Comparison of ENCODE assay signal across 13 cellular contexts in the genomic region with DNA sequence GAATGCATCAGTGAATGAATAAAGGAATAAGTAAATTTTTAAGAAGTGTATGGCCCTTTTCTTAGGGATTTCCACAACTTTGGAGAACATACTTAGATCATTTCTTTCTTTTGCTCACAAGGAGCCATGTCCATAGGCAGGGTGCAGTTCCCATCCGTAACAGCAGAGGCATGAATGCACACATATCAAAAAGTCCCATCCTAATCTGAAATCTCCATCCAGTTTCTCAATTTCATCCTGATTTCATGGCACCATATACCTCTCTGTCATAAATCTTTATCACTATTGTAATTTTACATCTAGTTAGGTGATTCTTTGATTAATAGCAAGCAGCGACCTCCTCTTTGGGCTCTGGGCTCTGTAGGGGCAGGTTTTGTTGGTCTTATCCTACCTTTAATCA.
DNase-seq lines count a peak whose midpoint lies in the region; ATAC-seq and TF ChIP-seq lines count a peak whose summit lies in the region.
"Had no signal": no experiment of that assay in that cellular context is flagged by ENCODE, and none has a peak within 500 bp of the region (broad histone marks: within the 10 kb centered on the region; RNA-seq: fewer than 3 reads in every experiment).

No MANE protein-coding gene starts in this region.

- H3K27me3 ChIP-seq in cardiac muscle cell: peaks cover 12% of the 10 kb centered on the region
- peaks cover 9% of the 10 kb centered on the region for H3K27me3 ChIP-seq in right cardiac atrium (ENCODE audit: control insufficient read depth, insufficient read depth)
- H3K27me3 ChIP-seq: BLaER1 had no signal

- H3K27me3 Mint-ChIP-seq in stimulated activated naive CD8-positive, alpha-beta T cell treated with anti-CD3 and anti-CD28 coated beads, Interleukin-15, amount 100 ng/mL, for 72 hours: peaks cover 51% of the 10 kb centered on the region

- TF ChIP-seq CTCF in cardiac muscle cell (IDR thresholded peaks at IDR 0.05; ENCODE audit: low read depth, low read length): peak; percentile 30
- TF ChIP-seq CTCF in RWPE1 (conservative IDR thresholded peaks at IDR 0.05; ENCODE audit: low read depth): peak; percentile 26; the same call in 1 of the 2 replicates
- TF ChIP-seq CTCF in foreskin fibroblast (IDR thresholded peaks at IDR 0.05; ENCODE audit: low read depth, low read length): peak; percentile 5

- CTCF ChIA-PET in RWPE1 (lab: Yijun Ruan, JAX): no interaction called here

- no peak overlapping the region for H3K27ac Mint-ChIP-seq in stimulated activated naive CD8-positive, alpha-beta T cell treated with anti-CD3 and anti-CD28 coated beads, Interleukin-15, amount 100 ng/mL, for 72 hours

- H3K27ac ChIP-seq in cardiac muscle cell (no peak overlapping the region), right cardiac atrium (ENCODE audit: low read length) (no peak overlapping the region), RWPE1 (no peak overlapping the region)
- H3K27ac ChIP-seq: BLaER1, epithelial cell of prostate had no signal

- H3K4me1 ChIP-seq in cardiac muscle cell (ENCODE audit: low read depth): no peaks in the 10 kb centered on the region
- no peaks in the 10 kb centered on the region for H3K4me1 ChIP-seq in right cardiac atrium (ENCODE audit: control insufficient read depth, insufficient read depth, low read length)

- H3K4me3 Mint-ChIP-seq in stimulated activated naive CD8-positive, alpha-beta T cell treated with anti-CD3 and anti-CD28 coated beads, Interleukin-15, amount 100 ng/mL, for 72 hours: no peak overlapping the region

- H3K36me3 ChIP-seq in cardiac muscle cell: no peaks in the 10 kb centered on the region
- H3K36me3 ChIP-seq: BLaER1 had no signal

- H3K9me3 Mint-ChIP-seq in stimulated activated naive CD8-positive, alpha-beta T cell treated with anti-CD3 and anti-CD28 coated beads, Interleukin-15, amount 100 ng/mL, for 72 hours: no peaks in the 10 kb centered on the region

- intact Hi-C loops in right cardiac atrium (cut with DNase I): no loop called here

- POLR2A ChIA-PET in RWPE1 (lab: Yijun Ruan, JAX; ENCODE audit: low non-redundant PET): no interaction called here

- H3K9me3 ChIP-seq in cardiac muscle cell (ENCODE audit: low read depth): no peaks in the 10 kb centered on the region
- no peaks in the 10 kb centered on the region for H3K9me3 ChIP-seq in right cardiac atrium (ENCODE audit: control insufficient read depth, low read length)
- H3K9me3 ChIP-seq: BLaER1 had no signal

- peaks cover 15% of the 10 kb centered on the region for H3K4me1 Mint-ChIP-seq in stimulated activated naive CD8-positive, alpha-beta T cell treated with anti-CD3 and anti-CD28 coated beads, Interleukin-15, amount 100 ng/mL, for 72 hours

- WGBS in right cardiac atrium: 83% methylated on average over 2 of the region's 2 CpGs

- no peak overlapping the region for H3K4me3 ChIP-seq in cardiac muscle cell
- no peak overlapping the region for H3K4me3 ChIP-seq in right cardiac atrium (ENCODE audit: low read length)
- no peak overlapping the region for H3K4me3 ChIP-seq in foreskin fibroblast (ENCODE audit: low read depth in 1 of 2, low read length in 2 of 2)
- H3K4me3 ChIP-seq: BLaER1 had no signal

- peak in 1 of 2 donors; percentile 2 for DNase-seq in cardiac muscle cell (ENCODE audit: low read depth in 1 of 2, low spot score in 1 of 2)
- DNase-seq in right cardiac atrium: no peak
- DNase-seq in RWPE1 (ENCODE audit: low spot score): no peak
- no peak for DNase-seq in foreskin fibroblast
- DNase-seq in putamen (ENCODE audit: low spot score): no peak
- no peak for DNase-seq in stimulated activated naive CD8-positive, alpha-beta T cell treated with anti-CD3 and anti-CD28 coated beads, Interleukin-15, amount 100 ng/mL, for 72 hours
- DNase-seq: activated naive CD4-positive, alpha-beta T cell treated with anti-CD3 and anti-CD28 coated beads, Interleukin-2, amount 50 U/mL, for 16 hours; left cardiac atrium; NCI-H1092 had no signal

- ATAC-seq in right cardiac atrium (no peak), GM21515 (IDR thresholded peaks at IDR 0.05; ENCODE audit: unreplicated experiment) (no peak)
- ATAC-seq in activated CD4-positive, CD25-positive, alpha-beta regulatory T cell treated with anti-CD3 and anti-CD28 coated beads, Interleukin-2, amount 50 U/mL, for 24 hours: no peak
- no peak for ATAC-seq in stimulated activated naive CD8-positive, alpha-beta T cell treated with anti-CD3 and anti-CD28 coated beads, Interleukin-15, amount 100 ng/mL, for 72 hours
- ATAC-seq: left cardiac atrium had no signal
